In genomic region chr4:21476753-21477152, GRCh38 we compare ENCODE assay signal across 17 cellular contexts.
DNase-seq lines count a peak whose midpoint lies in the region; ATAC-seq and TF ChIP-seq lines count a peak whose summit lies in the region.
"Had no signal": no experiment of that assay in that cellular context is flagged by ENCODE, and none has a peak within 500 bp of the region (broad histone marks: within the 10 kb centered on the region; RNA-seq: fewer than 3 reads in every experiment).

No MANE protein-coding gene starts in this region.

- no peaks in the 10 kb centered on the region for H3K27me3 ChIP-seq in brain microvascular endothelial cell (replicated peaks)
- H3K27me3 ChIP-seq: gastroesophageal sphincter had no signal

- no peaks in the 10 kb centered on the region for H3K36me3 Mint-ChIP-seq in Calu3 (ENCODE audit: insufficient read depth, unreplicated experiment)

- no peak overlapping the region for H3K27ac Mint-ChIP-seq in Calu3 (ENCODE audit: unreplicated experiment)

- BruUV-seq in Calu3 (replicated peaks; lab: Mats Ljungman, UMichigan), result no TSS peak

- intact Hi-C loops in Calu3 (cut with micrococcal nuclease; ENCODE audit: unreplicated experiment) (loop anchor here (10.0 kb wide), 1 partner anchor 292 kb away; no protein-coding TSS in a partner anchor), left colon (cut with DNase I, micrococcal nuclease) (no loop called here)

- H3K4me3 Mint-ChIP-seq in Calu3 (ENCODE audit: low read depth, unreplicated experiment), result no peak overlapping the region

- CTCF ChIA-PET in Calu3 (lab: Charles Lee), result no interaction called here

- H3K4me1 Mint-ChIP-seq in Calu3 (ENCODE audit: low read depth, unreplicated experiment), result no peaks in the 10 kb centered on the region

- H3K27ac ChIP-seq in brain microvascular endothelial cell, result no peak overlapping the region
- H3K27ac ChIP-seq: gastroesophageal sphincter, thoracic aorta had no signal

- no peak overlapping the region for H3K4me3 ChIP-seq in brain microvascular endothelial cell (ENCODE audit: low read depth, low read length)
- H3K4me3 ChIP-seq: gastroesophageal sphincter, K562, thoracic aorta had no signal

- DNase-seq in Calu3 (peak; percentile 1), Kasumi-1 (lab: John Stamatoyannopoulos, UW) (peak; percentile 1 to 4), brain microvascular endothelial cell (peak; percentile 4), iris pigment epithelial cell (ENCODE audit: low read depth) (peak; percentile 15), left colon (no peak), A172 (ENCODE audit: low spot score) (no peak)
- DNase-seq: activated gamma-delta T cell treated with Interleukin-2 at 50 U/mL for 16 hours; DMS 273 treated with DMSO at 0.1 percent for 48 hours; effector CD4-positive, alpha-beta T cell; NCI-H2029; NCI-H748 treated with DMSO at 0.1 percent for 48 hours; SHP77 had no signal

- ATAC-seq in GM18519 (IDR thresholded peaks at IDR 0.05; ENCODE audit: low FRiP score, unreplicated experiment) (no peak), GM18868 (IDR thresholded peaks at IDR 0.05; ENCODE audit: unreplicated experiment) (no peak), left colon (no peak)
- ATAC-seq: gastroesophageal sphincter, K562 had no signal

- no peaks in the 10 kb centered on the region for H3K36me3 ChIP-seq in brain microvascular endothelial cell (replicated peaks)
- H3K36me3 ChIP-seq: gastroesophageal sphincter, thoracic aorta had no signal

- H3K9me3 Mint-ChIP-seq in Calu3 (ENCODE audit: low read depth, unreplicated experiment), result no peaks in the 10 kb centered on the region

- TF ChIP-seq CTCF in Calu3 (IDR thresholded peaks at IDR 0.05; ENCODE audit: unreplicated experiment) (no peak), brain microvascular endothelial cell (IDR thresholded peaks at IDR 0.05; ENCODE audit: low read depth, low read length, missing control alignments) (no peak)

- in situ Hi-C loops in brain microvascular endothelial cell (cut with HindIII; ENCODE audit: low pct_ligation_motif_present, low sequenced_read_pairs), result no loop called here

- H3K27me3 Mint-ChIP-seq in Calu3 (ENCODE audit: unreplicated experiment), result peaks cover 51% of the 10 kb centered on the region

Comparison
In these comparisons a context has a peak if more than half of its experiments do, and no peak if none do; other contexts are left out.
1. DNase-seq: peak in Calu3 (single experiment), Kasumi-1 (2 of 2), brain microvascular endothelial cell (single experiment) and iris pigment epithelial cell (single experiment); none in left colon (0 of 2) and A172 (single experiment).